Comparison of ENCODE assay signal across 14 cellular contexts in the genomic region with DNA sequence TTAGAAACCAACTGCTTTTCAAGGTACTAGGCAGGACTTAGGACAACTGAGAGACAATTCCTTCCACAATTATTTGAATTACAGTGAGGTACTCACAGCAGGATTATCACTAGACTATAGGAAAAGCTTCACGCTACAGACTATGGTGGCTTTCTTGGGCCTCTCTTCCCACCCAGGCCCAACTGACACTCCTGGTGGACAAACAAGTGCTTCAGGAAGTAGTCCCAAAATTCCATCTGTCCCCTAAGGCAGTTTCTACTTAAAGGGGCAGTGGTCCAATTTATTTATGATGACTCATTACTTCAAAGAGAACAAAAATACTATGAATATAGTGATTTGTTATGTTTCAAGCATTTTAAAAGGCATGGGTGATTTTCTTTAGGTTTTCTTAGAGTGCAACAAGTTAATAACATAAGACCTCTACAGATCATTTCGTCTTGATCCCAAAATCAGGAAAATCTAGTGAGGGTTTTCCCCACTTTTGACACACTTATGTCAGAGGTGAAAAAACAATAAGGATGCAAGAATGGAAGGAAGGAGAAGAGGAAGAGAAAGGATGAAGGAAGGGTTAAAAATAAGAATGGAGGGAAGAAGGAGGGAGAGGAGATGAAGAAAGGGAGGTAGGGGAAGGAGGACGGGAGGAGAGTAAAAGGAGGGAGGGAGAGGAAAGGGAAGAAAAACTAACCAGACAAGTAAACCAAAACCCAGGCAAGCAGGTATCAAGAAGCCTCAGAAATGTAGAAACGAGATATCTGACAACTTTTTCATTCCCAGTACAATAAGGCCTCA.
DNase-seq lines count a peak whose midpoint lies in the region; ATAC-seq, FAIRE-seq and TF ChIP-seq lines count a peak whose summit lies in the region.
"Had no signal": no experiment of that assay in that cellular context is flagged by ENCODE, and none has a peak within 500 bp of the region (broad histone marks: within the 10 kb centered on the region; RNA-seq: fewer than 3 reads in every experiment).

No MANE protein-coding gene starts in this region.

- H3K36me3 ChIP-seq in iPS-18a (ENCODE audit: control insufficient read depth, low read depth, low read length) = no peaks in the 10 kb centered on the region
- H3K36me3 ChIP-seq: BE2C had no signal

- H3K27me3 ChIP-seq in iPS-18a (ENCODE audit: control insufficient read depth, insufficient read depth, low read length) = no peaks in the 10 kb centered on the region
- H3K27me3 ChIP-seq: BE2C had no signal

- no peaks in the 10 kb centered on the region for H3K4me1 Mint-ChIP-seq in stimulated activated naive CD8-positive, alpha-beta T cell treated with anti-CD3 and anti-CD28 coated beads, Interleukin-15, amount 100 ng/mL, for 72 hours
- H3K4me1 Mint-ChIP-seq in WTC11 = peaks cover 20% of the 10 kb centered on the region
- H3K4me1 Mint-ChIP-seq: activated CD4-positive, alpha-beta T cell treated with anti-CD3 and anti-CD28 coated beads for 36 hours had no signal

- no peak overlapping the region for H3K4me3 Mint-ChIP-seq in stimulated activated naive CD8-positive, alpha-beta T cell treated with anti-CD3 and anti-CD28 coated beads, Interleukin-15, amount 100 ng/mL, for 72 hours
- H3K4me3 Mint-ChIP-seq in WTC11 = peak overlapping the region; percentile 53
- H3K4me3 Mint-ChIP-seq: activated CD4-positive, alpha-beta T cell treated with anti-CD3 and anti-CD28 coated beads for 36 hours; HFFc6 had no signal

- H3K4me1 ChIP-seq in iPS-18a (ENCODE audit: control insufficient read depth, low read depth, low read length) = peaks cover 15% of the 10 kb centered on the region
- H3K4me1 ChIP-seq: BE2C had no signal

- TF ChIP-seq CTCF in WTC11 (IDR thresholded peaks at IDR 0.05) = no peak

- H3K27ac ChIP-seq in iPS-18a (ENCODE audit: low read length) = peak overlapping the region; percentile 37

- H3K27me3 Mint-ChIP-seq in stimulated activated naive CD8-positive, alpha-beta T cell treated with anti-CD3 and anti-CD28 coated beads, Interleukin-15, amount 100 ng/mL, for 72 hours = no peaks in the 10 kb centered on the region
- H3K27me3 Mint-ChIP-seq in WTC11 (ENCODE audit: low read depth) = no peaks in the 10 kb centered on the region
- H3K27me3 Mint-ChIP-seq: activated CD4-positive, alpha-beta T cell treated with anti-CD3 and anti-CD28 coated beads for 36 hours had no signal

- CTCF ChIA-PET in WTC11 (lab: Charles Lee) = interaction anchor here (0.8 to 1.3 kb wide), 6 partner anchors 9 to 580 kb away, joined by 3 to 6 read pairs (median 3); no protein-coding TSS in a partner anchor

- no peak for ATAC-seq in stimulated activated naive CD8-positive, alpha-beta T cell treated with anti-CD3 and anti-CD28 coated beads, Interleukin-15, amount 100 ng/mL, for 72 hours
- ATAC-seq in stimulated activated naive CD8-positive, alpha-beta T cell treated with anti-CD3 and anti-CD28 coated beads, Interleukin-15, Interleukin-2, amounts not matched to agents 100 U/mL and 50 U/mL, for 24 hours = no peak
- ATAC-seq in WTC11 (peak; percentile 67), HG02885 (IDR thresholded peaks at IDR 0.05; ENCODE audit: poor library complexity, unreplicated experiment) (no peak)
- ATAC-seq: activated CD4-positive, alpha-beta T cell treated with anti-CD3 and anti-CD28 coated beads for 36 hours had no signal

- peak overlapping the region; percentile 17 to 28 for H3K27ac Mint-ChIP-seq in stimulated activated naive CD8-positive, alpha-beta T cell treated with anti-CD3 and anti-CD28 coated beads, Interleukin-15, amount 100 ng/mL, for 72 hours
- H3K27ac Mint-ChIP-seq in WTC11 = peak overlapping the region; percentile 93
- H3K27ac Mint-ChIP-seq: activated CD4-positive, alpha-beta T cell treated with anti-CD3 and anti-CD28 coated beads for 36 hours; HFFc6 had no signal

- no peak overlapping the region for H3K9ac ChIP-seq in iPS-18a (ENCODE audit: low read length)

- DNase-seq in stimulated activated naive CD8-positive, alpha-beta T cell treated with anti-CD3 and anti-CD28 coated beads, Interleukin-15, amount 100 ng/mL, for 72 hours = no peak
- DNase-seq in stimulated activated naive CD8-positive, alpha-beta T cell treated with anti-CD3 and anti-CD28 coated beads, Interleukin-15, Interleukin-2, amounts not matched to agents 100 U/mL and 50 U/mL, for 24 hours = no peak
- no peak for DNase-seq in WTC11 (ENCODE audit: low spot score)
- DNase-seq in urothelium cell line (ENCODE audit: low spot score) = peak; percentile 34
- no peak for DNase-seq in HuH-7 (ENCODE audit: low spot score)
- no peak for DNase-seq in NCI-H2196 treated with DMSO at 0.1 percent for 48 hours (lab: John Stamatoyannopoulos, UW; ENCODE audit: unreplicated experiment)
- DNase-seq: activated CD4-positive, alpha-beta T cell treated with anti-CD3 and anti-CD28 coated beads for 36 hours; BE2C; glutamatergic neuron; HFFc6; NCI-H1092; NCI-H774 had no signal

- POLR2A ChIA-PET in WTC11 (lab: Charles Lee) = no interaction called here

- no peaks in the 10 kb centered on the region for H3K9me3 Mint-ChIP-seq in stimulated activated naive CD8-positive, alpha-beta T cell treated with anti-CD3 and anti-CD28 coated beads, Interleukin-15, amount 100 ng/mL, for 72 hours
- no peaks in the 10 kb centered on the region for H3K9me3 Mint-ChIP-seq in WTC11
- H3K9me3 Mint-ChIP-seq: HFFc6 had no signal

- no peak overlapping the region for H3K4me3 ChIP-seq in iPS-18a (ENCODE audit: low read length)

- H3K36me3 Mint-ChIP-seq in WTC11 = peaks cover 3% of the 10 kb centered on the region

- FAIRE-seq in urothelium cell line (lab: Jason Lieb, UNC) = no peak

- H3K9me3 ChIP-seq in iPS-18a (ENCODE audit: control insufficient read depth, low read depth, low read length) = no peaks in the 10 kb centered on the region
- H3K9me3 ChIP-seq: BE2C had no signal

TF ChIP-seq in WTC11, 78 proteins besides CTCF, POLR2A, EP300 and RAD21 (continues in another document):
- TF ChIP-seq ZNF317 (CRISPR knock-in tag; IDR thresholded peaks at IDR 0.05; ENCODE audit: borderline replicate concordance, low read depth) = no peak
- TF ChIP-seq, protein P1, sequence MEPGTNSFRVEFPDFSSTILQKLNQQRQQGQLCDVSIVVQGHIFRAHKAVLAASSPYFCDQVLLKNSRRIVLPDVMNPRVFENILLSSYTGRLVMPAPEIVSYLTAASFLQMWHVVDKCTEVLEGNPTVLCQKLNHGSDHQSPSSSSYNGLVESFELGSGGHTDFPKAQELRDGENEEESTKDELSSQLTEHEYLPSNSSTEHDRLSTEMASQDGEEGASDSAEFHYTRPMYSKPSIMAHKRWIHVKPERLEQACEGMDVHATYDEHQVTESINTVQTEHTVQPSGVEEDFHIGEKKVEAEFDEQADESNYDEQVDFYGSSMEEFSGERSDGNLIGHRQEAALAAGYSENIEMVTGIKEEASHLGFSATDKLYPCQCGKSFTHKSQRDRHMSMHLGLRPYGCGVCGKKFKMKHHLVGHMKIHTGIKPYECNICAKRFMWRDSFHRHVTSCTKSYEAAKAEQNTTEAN (CRISPR knock-in tag; IDR thresholded peaks at IDR 0.05) = no peak
- TF ChIP-seq TP53 (CRISPR knock-in tag; IDR thresholded peaks at IDR 0.05) = no peak
- TF ChIP-seq, protein P2, sequence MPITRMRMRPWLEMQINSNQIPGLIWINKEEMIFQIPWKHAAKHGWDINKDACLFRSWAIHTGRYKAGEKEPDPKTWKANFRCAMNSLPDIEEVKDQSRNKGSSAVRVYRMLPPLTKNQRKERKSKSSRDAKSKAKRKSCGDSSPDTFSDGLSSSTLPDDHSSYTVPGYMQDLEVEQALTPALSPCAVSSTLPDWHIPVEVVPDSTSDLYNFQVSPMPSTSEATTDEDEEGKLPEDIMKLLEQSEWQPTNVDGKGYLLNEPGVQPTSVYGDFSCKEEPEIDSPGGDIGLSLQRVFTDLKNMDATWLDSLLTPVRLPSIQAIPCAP (CRISPR knock-in tag; IDR thresholded peaks at IDR 0.05) = no peak
- TF ChIP-seq, protein P3, sequence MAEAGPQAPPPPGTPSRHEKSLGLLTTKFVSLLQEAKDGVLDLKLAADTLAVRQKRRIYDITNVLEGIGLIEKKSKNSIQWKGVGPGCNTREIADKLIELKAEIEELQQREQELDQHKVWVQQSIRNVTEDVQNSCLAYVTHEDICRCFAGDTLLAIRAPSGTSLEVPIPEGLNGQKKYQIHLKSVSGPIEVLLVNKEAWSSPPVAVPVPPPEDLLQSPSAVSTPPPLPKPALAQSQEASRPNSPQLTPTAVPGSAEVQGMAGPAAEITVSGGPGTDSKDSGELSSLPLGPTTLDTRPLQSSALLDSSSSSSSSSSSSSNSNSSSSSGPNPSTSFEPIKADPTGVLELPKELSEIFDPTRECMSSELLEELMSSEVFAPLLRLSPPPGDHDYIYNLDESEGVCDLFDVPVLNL (CRISPR knock-in tag; IDR thresholded peaks at IDR 0.05; ENCODE audit: borderline replicate concordance, low read depth) = no peak
- TF ChIP-seq ZNF671 (CRISPR knock-in tag; IDR thresholded peaks at IDR 0.05) = no peak
- TF ChIP-seq JAZF1 (CRISPR knock-in tag; IDR thresholded peaks at IDR 0.05) = no peak
- no peak for TF ChIP-seq ZNF396 (CRISPR knock-in tag; IDR thresholded peaks at IDR 0.05; ENCODE audit: borderline replicate concordance)
- TF ChIP-seq GRHL2 (CRISPR knock-in tag; IDR thresholded peaks at IDR 0.05; ENCODE audit: insufficient replicate concordance, severe bottlenecking) = no peak
- no peak for TF ChIP-seq TEAD4 (CRISPR knock-in tag; IDR thresholded peaks at IDR 0.05)
- TF ChIP-seq, protein P4, sequence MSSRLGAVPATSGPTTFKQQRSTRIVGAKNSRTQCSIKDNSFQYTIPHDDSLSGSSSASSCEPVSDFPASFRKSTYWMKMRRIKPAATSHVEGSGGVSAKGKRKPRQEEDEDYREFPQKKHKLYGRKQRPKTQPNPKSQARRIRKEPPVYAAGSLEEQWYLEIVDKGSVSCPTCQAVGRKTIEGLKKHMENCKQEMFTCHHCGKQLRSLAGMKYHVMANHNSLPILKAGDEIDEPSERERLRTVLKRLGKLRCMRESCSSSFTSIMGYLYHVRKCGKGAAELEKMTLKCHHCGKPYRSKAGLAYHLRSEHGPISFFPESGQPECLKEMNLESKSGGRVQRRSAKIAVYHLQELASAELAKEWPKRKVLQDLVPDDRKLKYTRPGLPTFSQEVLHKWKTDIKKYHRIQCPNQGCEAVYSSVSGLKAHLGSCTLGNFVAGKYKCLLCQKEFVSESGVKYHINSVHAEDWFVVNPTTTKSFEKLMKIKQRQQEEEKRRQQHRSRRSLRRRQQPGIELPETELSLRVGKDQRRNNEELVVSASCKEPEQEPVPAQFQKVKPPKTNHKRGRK (CRISPR knock-in tag; IDR thresholded peaks at IDR 0.05; ENCODE audit: borderline replicate concordance) = no peak
- no peak for TF ChIP-seq RORB (CRISPR knock-in tag; IDR thresholded peaks at IDR 0.05)
